In genomic region chr1:43171876-43172531, GRCh38 we compare ENCODE assay signal across 1 cellular context.
TF ChIP-seq lines count a peak whose summit lies in the region.

TSS of gene CFAP57 (plus strand) at chr1:43172330. CDS start at chr1:43172754, 424 bp downstream.
TSS of gene EBNA1BP2 (minus strand) at chr1:43172290. CDS start at chr1:43172118, 172 bp downstream.

TF ChIP-seq in GM12878, 131 proteins besides CTCF, POLR2A, EP300 and RAD21 (continued from another document and continues in another):
- TF ChIP-seq ZBTB4 (CRISPR knock-in tag; IDR thresholded peaks at IDR 0.05) (no peak), IRF4 (IDR thresholded peaks at IDR 0.05; ENCODE audit: low read depth, low read length) (no peak), ZBTB40 (IDR thresholded peaks at IDR 0.05; ENCODE audit: borderline replicate concordance) (peak; percentile 97), ZZZ3 (IDR thresholded peaks at IDR 0.05; ENCODE audit: control insufficient read depth, insufficient read length, low read depth) (no peak), PRDM15 (CRISPR knock-in tag; IDR thresholded peaks at IDR 0.05) (no peak), SMC3 (IDR thresholded peaks at IDR 0.05; ENCODE audit: borderline replicate concordance, low read length) (no peak), PAX5 (IDR thresholded peaks at IDR 0.05; ENCODE audit: borderline replicate concordance, low read depth, low read length) (no peak; the same call in 1 of the 2 replicates), SMAD5 (IDR thresholded peaks at IDR 0.05; ENCODE audit: low read depth) (no peak), KLF5 (IDR thresholded peaks at IDR 0.05; ENCODE audit: partially characterized antibody) (peak; percentile 82), IKZF1 (conservative IDR thresholded peaks at IDR 0.05) (peak; percentile 64; the same call in 1 of the 2 replicates), BCLAF1 (IDR thresholded peaks at IDR 0.05) (no peak), USF2 (IDR thresholded peaks at IDR 0.05; ENCODE audit: borderline replicate concordance, low read depth, low read length) (no peak; the same call in 1 of the 2 replicates), GATAD2B (conservative IDR thresholded peaks at IDR 0.05; ENCODE audit: low read depth) (no peak), BCL11A (IDR thresholded peaks at IDR 0.05; ENCODE audit: low read depth, low read length) (no peak), TARDBP (IDR thresholded peaks at IDR 0.05; ENCODE audit: borderline replicate concordance) (no peak), BHLHE40 (IDR thresholded peaks at IDR 0.05; ENCODE audit: borderline replicate concordance in 1 of 2, low read depth in 2 of 2, low read length in 1 of 2) (peak; percentile 87 to 94), MEF2B (IDR thresholded peaks at IDR 0.05; ENCODE audit: partially characterized antibody, poor library complexity, severe bottlenecking) (peak; percentile 73), MLLT1 (IDR thresholded peaks at IDR 0.05) (no peak), CREB1 (IDR thresholded peaks at IDR 0.05; ENCODE audit: low read depth) (no peak), CEBPZ (IDR thresholded peaks at IDR 0.05; ENCODE audit: low read depth, low read length) (no peak), FOS (IDR thresholded peaks at IDR 0.05; ENCODE audit: borderline replicate concordance, extremely low read depth, insufficient read length) (no peak), ZNF207 (IDR thresholded peaks at IDR 0.05; ENCODE audit: borderline replicate concordance) (peak; percentile 62; the same call in 1 of the 2 replicates), ZBED1 (IDR thresholded peaks at IDR 0.05; ENCODE audit: borderline replicate concordance) (no peak), BACH1 (IDR thresholded peaks at IDR 0.05; ENCODE audit: borderline replicate concordance) (no peak), CREM (IDR thresholded peaks at IDR 0.05; ENCODE audit: low read depth) (no peak; the same call in 1 of the 2 replicates), TCF3 (IDR thresholded peaks at IDR 0.05; ENCODE audit: borderline replicate concordance, insufficient read depth, low read depth, low read length) (0 out of 2 replicates have a peak, but pooled peaks have one; percentile 28), ZNF217 (IDR thresholded peaks at IDR 0.05) (no peak), RCOR1 (conservative IDR thresholded peaks at IDR 0.05; ENCODE audit: low read depth, low read length) (no peak), EED (IDR thresholded peaks at IDR 0.05; ENCODE audit: low read depth) (no peak), ZNF274 (IDR thresholded peaks at IDR 0.05; ENCODE audit: insufficient read depth, insufficient read length) (no peak), CBX3 (IDR thresholded peaks at IDR 0.05; ENCODE audit: borderline replicate concordance, low read depth) (no peak), RAD51 (IDR thresholded peaks at IDR 0.05) (0 out of 2 replicates have a peak, but pooled peaks have one; percentile 6), POLR2AphosphoS5 (IDR thresholded peaks at IDR 0.05; ENCODE audit: low read length) (peak; percentile 90), CHD4 (IDR thresholded peaks at IDR 0.05) (no peak)
